In genomic region chr9:2043243-2043642, GRCh38 we compare ENCODE assay signal across 1 cellular context.
TF ChIP-seq lines count a peak whose summit lies in the region.

No MANE protein-coding gene starts in this region.

TF ChIP-seq in GM12878, 131 proteins besides CTCF, POLR2A, EP300 and RAD21 (continued from another document and continues in another):
- no peak for TF ChIP-seq USF1 (IDR thresholded peaks at IDR 0.05; ENCODE audit: borderline replicate concordance, extremely low read length, insufficient read depth, low read depth, low read length)
- no peak for TF ChIP-seq SMC3 (IDR thresholded peaks at IDR 0.05; ENCODE audit: borderline replicate concordance, low read length)
- TF ChIP-seq BCL3 (IDR thresholded peaks at IDR 0.05; ENCODE audit: borderline replicate concordance, insufficient read depth, low read depth, low read length, poor library complexity, severe bottlenecking) = no peak
- no peak for TF ChIP-seq RELA (IDR thresholded peaks at IDR 0.05; ENCODE audit: borderline replicate concordance, partially characterized antibody)
- TF ChIP-seq WRNIP1 (IDR thresholded peaks at IDR 0.05; ENCODE audit: borderline replicate concordance, low read depth, low read length) = no peak
- TF ChIP-seq KAT2A (conservative IDR thresholded peaks at IDR 0.05; ENCODE audit: control insufficient read depth, low read depth, low read length) = no peak
- 0 out of 2 replicates have a peak, but pooled peaks have one; percentile 3 for TF ChIP-seq MEF2A (IDR thresholded peaks at IDR 0.05; ENCODE audit: insufficient read depth, low read depth, low read length)
- TF ChIP-seq ZZZ3 (IDR thresholded peaks at IDR 0.05; ENCODE audit: control insufficient read depth, insufficient read length, low read depth) = no peak
- no peak for TF ChIP-seq ZBTB4 (CRISPR knock-in tag; IDR thresholded peaks at IDR 0.05)
- no peak for TF ChIP-seq HDGF (IDR thresholded peaks at IDR 0.05)
- no peak for TF ChIP-seq BACH1 (IDR thresholded peaks at IDR 0.05; ENCODE audit: borderline replicate concordance)
- no peak for TF ChIP-seq CEBPB (IDR thresholded peaks at IDR 0.05; ENCODE audit: borderline replicate concordance in 1 of 2, low read depth in 2 of 2, low read length in 2 of 2)
- TF ChIP-seq RAD51 (IDR thresholded peaks at IDR 0.05) = no peak
- TF ChIP-seq SMAD5 (IDR thresholded peaks at IDR 0.05; ENCODE audit: low read depth) = no peak
- TF ChIP-seq RELB (IDR thresholded peaks at IDR 0.05; ENCODE audit: low read depth) = peak; percentile 27; the same call in 1 of the 2 replicates
- no peak for TF ChIP-seq CBX5 (IDR thresholded peaks at IDR 0.05; ENCODE audit: low read depth)
- TF ChIP-seq E4F1 (IDR thresholded peaks at IDR 0.05; ENCODE audit: borderline replicate concordance, partially characterized antibody) = no peak
- no peak for TF ChIP-seq IRF5 (IDR thresholded peaks at IDR 0.05; ENCODE audit: borderline replicate concordance)
- no peak for TF ChIP-seq ELK1 (IDR thresholded peaks at IDR 0.05; ENCODE audit: low read depth, low read length)
- no peak for TF ChIP-seq CBX3 (IDR thresholded peaks at IDR 0.05; ENCODE audit: borderline replicate concordance, low read depth)
- TF ChIP-seq ZNF274 (IDR thresholded peaks at IDR 0.05; ENCODE audit: insufficient read depth, insufficient read length) = no peak
- no peak for TF ChIP-seq NFXL1 (IDR thresholded peaks at IDR 0.05; ENCODE audit: borderline replicate concordance)
- TF ChIP-seq HSF1 (IDR thresholded peaks at IDR 0.05; ENCODE audit: low read depth, low read length) = no peak
- peak; percentile 34; the same call in 1 of the 2 replicates for TF ChIP-seq CREM (IDR thresholded peaks at IDR 0.05; ENCODE audit: low read depth)
- TF ChIP-seq HDAC2 (IDR thresholded peaks at IDR 0.05) = no peak
- TF ChIP-seq EGR1 (IDR thresholded peaks at IDR 0.05; ENCODE audit: borderline replicate concordance in 1 of 2, low read depth in 2 of 2, low read length in 2 of 2) = no peak
- peak; percentile 44 for TF ChIP-seq SKIL (IDR thresholded peaks at IDR 0.05; ENCODE audit: low read depth, poor library complexity, severe bottlenecking)
- no peak for TF ChIP-seq ZSCAN29 (IDR thresholded peaks at IDR 0.05)
- no peak for TF ChIP-seq MTA2 (IDR thresholded peaks at IDR 0.05; ENCODE audit: low read depth)
- TF ChIP-seq IRF3 (IDR thresholded peaks at IDR 0.05) = no peak
- no peak for TF ChIP-seq CHD2 (IDR thresholded peaks at IDR 0.05; ENCODE audit: borderline replicate concordance, low read depth, low read length)
- no peak for TF ChIP-seq SMAD1 (IDR thresholded peaks at IDR 0.05; ENCODE audit: low read depth, partially characterized antibody)
- no peak for TF ChIP-seq SREBF2 (IDR thresholded peaks at IDR 0.05; ENCODE audit: low read length)
- TF ChIP-seq PAX8 (IDR thresholded peaks at IDR 0.05) = no peak
- TF ChIP-seq FOS (IDR thresholded peaks at IDR 0.05; ENCODE audit: borderline replicate concordance, extremely low read depth, insufficient read length) = no peak
- no peak for TF ChIP-seq SP1 (IDR thresholded peaks at IDR 0.05; ENCODE audit: low read depth, low read length)
- TF ChIP-seq TCF3 (IDR thresholded peaks at IDR 0.05; ENCODE audit: borderline replicate concordance, insufficient read depth, low read depth, low read length) = no peak
- TF ChIP-seq IKZF2 (IDR thresholded peaks at IDR 0.05) = peak; percentile 13 to 31; a peak in 2 of 4 replicates
- no peak for TF ChIP-seq HDAC6 (IDR thresholded peaks at IDR 0.05; ENCODE audit: unreplicated experiment)
- no peak for TF ChIP-seq POLR2AphosphoS5 (IDR thresholded peaks at IDR 0.05; ENCODE audit: low read length)
- 0 out of 2 replicates have a peak, but pooled peaks have one; percentile 19 for TF ChIP-seq IKZF1 (conservative IDR thresholded peaks at IDR 0.05)
- no peak for TF ChIP-seq RB1 (IDR thresholded peaks at IDR 0.05; ENCODE audit: borderline replicate concordance)
- TF ChIP-seq JUND (IDR thresholded peaks at IDR 0.05; ENCODE audit: low read depth, low read length) = no peak
- peak; percentile 82 for TF ChIP-seq SPI1 (IDR thresholded peaks at IDR 0.05; ENCODE audit: borderline replicate concordance, insufficient read depth, low read depth, low read length)
- TF ChIP-seq ETV6 (conservative IDR thresholded peaks at IDR 0.05 in 1 of 2, IDR thresholded peaks at IDR 0.05 in 1 of 2; ENCODE audit: borderline replicate concordance in 1 of 2, low read depth in 1 of 2) = no peak
- no peak for TF ChIP-seq CHD1 (IDR thresholded peaks at IDR 0.05; ENCODE audit: low read depth, low read length)
- peak; percentile 58; the same call in 1 of the 2 replicates for TF ChIP-seq ZBED1 (IDR thresholded peaks at IDR 0.05; ENCODE audit: borderline replicate concordance)
- TF ChIP-seq CHD4 (IDR thresholded peaks at IDR 0.05) = no peak
- TF ChIP-seq NR2F1 (conservative IDR thresholded peaks at IDR 0.05) = no peak
- TF ChIP-seq CREB1 (IDR thresholded peaks at IDR 0.05; ENCODE audit: low read depth) = peak; percentile 21; the same call in 1 of the 2 replicates
